ENCODE assay signal across 25 cellular contexts in the genomic region with DNA sequence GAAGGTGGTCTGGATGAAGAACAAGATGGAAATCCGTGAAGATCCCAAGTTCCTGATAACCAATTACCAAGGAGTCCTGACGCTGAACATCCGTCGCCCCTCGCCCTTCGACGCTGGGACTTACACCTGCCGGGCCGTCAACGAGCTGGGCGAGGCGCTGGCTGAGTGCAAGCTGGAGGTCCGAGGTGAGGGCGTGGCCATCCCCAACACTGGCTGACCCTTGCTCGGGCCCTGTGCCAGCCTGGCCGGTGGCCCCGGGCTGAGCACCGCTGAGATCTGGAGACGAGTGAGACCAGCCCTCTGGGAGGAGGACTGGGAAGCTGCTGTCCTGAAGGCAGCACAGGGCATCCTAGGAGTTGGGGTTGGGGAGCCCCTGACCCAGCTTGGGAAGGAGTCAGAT. TPM values are rescaled to one million over a fixed set of nuclear protein-coding genes. Genes with fewer than 3 reads are reported as not detected.
"Had no signal": no experiment of that assay in that cellular context is flagged by ENCODE, and none has a peak within 500 bp of the region (broad histone marks: within the 10 kb centered on the region; RNA-seq: fewer than 3 reads in every experiment).

No MANE protein-coding gene starts in this region.

- H3K36me3 ChIP-seq: brain microvascular endothelial cell, cardiac muscle cell, SJSA1 had no signal

- H3K9ac ChIP-seq: KMS-11 had no signal

- H3K4me2 ChIP-seq: KMS-11 had no signal

- H3K27me3 ChIP-seq: brain microvascular endothelial cell, cardiac muscle cell had no signal

- H3K4me3 Mint-ChIP-seq: activated B cell treated with CpG ODN at 0.5 μM for 24 hours; activated CD4-positive, alpha-beta T cell treated with anti-CD3 and anti-CD28 coated beads, Interleukin-2, amount 10 ng/mL, durations not matched to agents 24 days and 14 days; activated naive CD4-positive, alpha-beta T cell treated with anti-CD3 and anti-CD28 coated beads for 36 hours; activated naive CD8-positive, alpha-beta T cell; activated T-cell treated with anti-CD3 and anti-CD28 coated beads, Interleukin-2, amount 50 U/mL, for 4 hours had no signal

- H3K9me3 ChIP-seq: SJSA1 had no signal

- H3K4me3 ChIP-seq: cardiac muscle cell, SJSA1 had no signal

- H3K36me3 Mint-ChIP-seq: activated naive CD8-positive, alpha-beta T cell had no signal

- H3K9me3 Mint-ChIP-seq: activated B cell treated with CpG ODN at 0.5 μM for 24 hours; activated CD4-positive, alpha-beta T cell treated with anti-CD3 and anti-CD28 coated beads, Interleukin-2, amount 10 ng/mL, durations not matched to agents 24 days and 14 days; activated naive CD4-positive, alpha-beta T cell treated with anti-CD3 and anti-CD28 coated beads for 36 hours; activated T-cell treated with anti-CD3 and anti-CD28 coated beads, Interleukin-2, amount 50 U/mL, for 4 hours had no signal

- H3K27ac ChIP-seq: brain microvascular endothelial cell, cardiac muscle cell, KMS-11, SJSA1 had no signal

- H3K27me3 Mint-ChIP-seq: activated CD4-positive, alpha-beta T cell treated with anti-CD3 and anti-CD28 coated beads, Interleukin-2, amount 10 ng/mL, durations not matched to agents 24 days and 14 days had no signal

- H3K4me1 ChIP-seq: SJSA1 had no signal

- DNase-seq: activated B cell treated with CpG ODN at 0.5 μM for 24 hours; activated CD4-positive, alpha-beta T cell treated with anti-CD3 and anti-CD28 coated beads for 1 hour; activated CD4-positive, alpha-beta T cell treated with anti-CD3 and anti-CD28 coated beads, Interleukin-2, amount 10 ng/mL, durations not matched to agents 24 days and 14 days; activated CD4-positive, alpha-beta T cell treated with anti-CD3 and anti-CD28 coated beads, Interleukin-2, amount 50 U/mL, for 48 hours; activated CD8-positive, alpha-beta memory T cell treated with anti-CD3 and anti-CD28 coated beads for 24 hours; activated gamma-delta T cell; activated naive CD4-positive, alpha-beta T cell treated with anti-CD3 and anti-CD28 coated beads for 36 hours; activated T-cell treated with anti-CD3 and anti-CD28 coated beads, Interleukin-2, amount 50 U/mL, for 4 hours; amygdala; brain microvascular endothelial cell; NCI-H1092; NCI-H1417; NCI-H1694 treated with DMSO at 0.1 percent for 48 hours; NCI-H2029 treated with DMSO at 0.1 percent for 48 hours; NCI-H345; NCI-H510A; NCI-H69; PC-3; SHP77; SW 1271 had no signal

- H3K27ac Mint-ChIP-seq: activated B cell treated with CpG ODN at 0.5 μM for 24 hours; activated CD4-positive, alpha-beta T cell treated with anti-CD3 and anti-CD28 coated beads, Interleukin-2, amount 10 ng/mL, durations not matched to agents 24 days and 14 days; activated naive CD4-positive, alpha-beta T cell treated with anti-CD3 and anti-CD28 coated beads for 36 hours; activated naive CD8-positive, alpha-beta T cell had no signal

RNA-seq across cellular contexts. Expression of a gene that starts 12.3 kb away (rescaled TPM):
- total RNA-seq: SJSA1 had no signal

RNA-seq across cellular contexts. Expression of a gene that starts 31.7 kb away (rescaled TPM):
- total RNA-seq: MCF 10A, PC-3, SJSA1 had no signal

RNA-seq across cellular contexts. Expression of a gene that starts 45.6 kb away (rescaled TPM):
- total RNA-seq: MCF 10A, PC-3, SJSA1 had no signal
